8 cellular contexts compared by ENCODE assay signal in the genomic region with DNA sequence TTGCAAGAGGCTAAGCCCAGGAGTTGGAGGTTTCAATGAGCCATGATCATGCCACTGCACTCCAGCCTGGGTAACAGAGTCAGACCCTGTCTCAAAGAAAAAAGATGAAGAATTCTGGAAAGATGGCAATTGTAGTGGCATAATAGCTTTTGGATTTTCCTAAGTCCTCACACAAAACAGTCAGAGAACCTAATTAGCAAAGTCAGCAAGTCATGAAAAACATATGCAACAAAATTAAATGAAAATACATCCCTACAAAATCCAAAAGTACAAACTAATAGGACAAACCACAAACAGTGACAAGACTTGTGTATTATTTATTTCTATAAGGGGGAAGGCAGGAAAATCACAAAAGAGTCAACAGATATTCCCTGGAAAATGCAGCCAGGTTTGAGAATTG.
"Had no signal": no experiment of that assay in that cellular context is flagged by ENCODE, and none has a peak within 500 bp of the region (broad histone marks: within the 10 kb centered on the region; RNA-seq: fewer than 3 reads in every experiment).

No MANE protein-coding gene starts in this region.

- FAIRE-seq: G401.6, GM12878, GM12891, GM12892, GM18507, GM19239 had no signal

- H3K4me3 ChIP-seq: GM12878 had no signal

- ATAC-seq: GM12878 had no signal

- DNase-seq: GDM1, GF-D8 had no signal
